7 cellular contexts compared by ENCODE assay signal in the genomic region with DNA sequence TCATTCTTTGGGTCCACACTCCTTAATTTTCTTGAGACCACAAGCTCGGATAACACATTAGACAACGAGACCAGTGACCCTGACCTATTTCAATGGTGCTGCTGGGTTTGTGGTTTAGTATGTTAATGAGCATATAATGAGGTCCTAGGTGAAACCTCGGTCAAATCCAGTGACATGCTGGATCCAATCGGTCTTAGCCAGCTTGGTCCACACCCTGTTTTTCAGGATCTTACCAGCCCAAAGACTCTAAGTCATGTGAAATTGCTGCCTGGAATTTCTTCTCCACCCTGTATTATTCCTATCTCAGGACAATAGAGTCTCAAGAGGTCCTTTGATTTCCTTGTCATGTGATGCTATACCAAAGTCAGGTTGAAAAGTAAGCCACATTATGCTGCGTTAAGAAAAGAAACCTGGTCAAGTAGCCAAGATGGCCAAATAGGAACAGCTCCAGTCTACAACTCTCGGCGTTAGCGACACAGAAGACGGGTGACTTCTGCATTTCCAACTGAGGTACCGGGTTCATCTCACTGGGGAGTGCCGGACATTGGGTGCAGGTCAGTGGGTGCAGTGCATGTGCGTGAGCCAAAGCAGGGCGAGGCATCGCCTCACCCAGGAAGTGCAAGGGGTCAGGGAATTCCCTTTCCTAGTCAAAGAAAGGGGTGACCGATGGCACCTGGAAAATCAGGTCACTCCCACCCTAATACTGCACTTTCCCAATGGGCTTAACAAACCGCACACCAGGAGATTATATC.
DNase-seq lines count a peak whose midpoint lies in the region; ATAC-seq, FAIRE-seq and TF ChIP-seq lines count a peak whose summit lies in the region.
"Not testable (repeated sequence)": the region's sequence is repeated elsewhere in the genome, so short reads cannot be mapped to it uniquely, and the experiment has no call there.

No MANE protein-coding gene starts in this region.

- H2AFZ ChIP-seq in MM.1S (ENCODE audit: low read length): not testable (repeated sequence)

- H4K20me1 ChIP-seq in MM.1S (ENCODE audit: insufficient read depth, low read length): not testable (repeated sequence)

- not testable (repeated sequence) for H3K9me3 ChIP-seq in MM.1S (replicated peaks; ENCODE audit: insufficient read depth, low read length); colonic mucosa; pancreas

- not testable (repeated sequence) for H3K4me3 ChIP-seq in MM.1S (ENCODE audit: low read length); colonic mucosa; pancreas

- not testable (repeated sequence) for FAIRE-seq in pancreas (lab: Jason Lieb, UNC)

- not testable (repeated sequence) for H3K9me2 ChIP-seq in MM.1S (replicated peaks; ENCODE audit: insufficient read depth, low read length)

- TF ChIP-seq CTCF in MM.1S (IDR thresholded peaks at IDR 0.05; ENCODE audit: low read length); colonic mucosa (IDR thresholded peaks at IDR 0.05); pancreas (IDR thresholded peaks at IDR 0.05): not testable (repeated sequence)

- 80 to 81% methylated on average over 16 of the region's 16 CpGs for WGBS in pancreas, 2 donors

- H3F3A ChIP-seq in MM.1S (ENCODE audit: insufficient read depth, low read length): not testable (repeated sequence)

- not testable (repeated sequence) for H3K9ac ChIP-seq in MM.1S (ENCODE audit: low read length); colonic mucosa (ENCODE audit: low read depth in 2 of 2, low read length in 2 of 2)

- H3K4me2 ChIP-seq in MM.1S (ENCODE audit: low read depth, low read length): peak overlapping the region; percentile 12; the same call in 1 of the 2 replicates

- H3K79me2 ChIP-seq in MM.1S (ENCODE audit: low read length): not testable (repeated sequence)

- peak overlapping the region; percentile 14; the same call in 1 of the 2 replicates for H3K27ac ChIP-seq in MM.1S (ENCODE audit: low read length)
- H3K27ac ChIP-seq in colonic mucosa: peak overlapping the region; percentile 45
- H3K27ac ChIP-seq in pancreas: peak overlapping the region in 1 of 4 donors; percentile 58

- not testable (repeated sequence) for H3K36me3 ChIP-seq in MM.1S (replicated peaks; ENCODE audit: insufficient read depth, low read length); colonic mucosa; pancreas

- intact Hi-C loops in colonic mucosa (cut with DNase I); pancreas (cut with DNase I): not testable (repeated sequence)

- not testable (repeated sequence) for DNase-seq in MM.1S, pancreas
- DNase-seq in colonic mucosa: peak; percentile 47

- not testable (repeated sequence) for H3K27me3 ChIP-seq in MM.1S (replicated peaks; ENCODE audit: insufficient read depth, low read length); colonic mucosa; pancreas

- peak; percentile 20 for ATAC-seq in GM18502 (IDR thresholded peaks at IDR 0.05; ENCODE audit: poor library complexity, unreplicated experiment)
- ATAC-seq in GM19438 (IDR thresholded peaks at IDR 0.05; ENCODE audit: low read depth, unreplicated experiment): peak; percentile 21
- ATAC-seq in HG02610 (IDR thresholded peaks at IDR 0.05; ENCODE audit: unreplicated experiment): peak; percentile 16
- peak; percentile 46 for ATAC-seq in HG03097 (IDR thresholded peaks at IDR 0.05; ENCODE audit: low FRiP score, unreplicated experiment)
- ATAC-seq in pancreas: peak in 3 of 4 donors; percentile 16 to 37 (median 18)

- H3K4me1 ChIP-seq in MM.1S (ENCODE audit: low read length): peaks cover 12% of the 10 kb centered on the region
- H3K4me1 ChIP-seq in colonic mucosa, pancreas: not testable (repeated sequence)
